14 cellular contexts compared by ENCODE assay signal in genomic region chrX:68942141-68942540, GRCh38.
DNase-seq lines count a peak whose midpoint lies in the region; ATAC-seq lines count a peak whose summit lies in the region.
"Had no signal": no experiment of that assay in that cellular context is flagged by ENCODE, and none has a peak within 500 bp of the region (broad histone marks: within the 10 kb centered on the region; RNA-seq: fewer than 3 reads in every experiment).

No MANE protein-coding gene starts in this region.

- H3K4me2 ChIP-seq in mesenchymal stem cell (ENCODE audit: low read length, poor library complexity, severe bottlenecking), result no peak overlapping the region
- H3K4me2 ChIP-seq: smooth muscle cell had no signal

- no peak overlapping the region for H2BK120ac ChIP-seq in mesenchymal stem cell (ENCODE audit: low read depth, low read length)

- H2BK12ac ChIP-seq in mesenchymal stem cell (ENCODE audit: low read length in 2 of 2), result peak overlapping the region in 1 of 2 experiments; percentile 52

- H3K9me3 ChIP-seq in mesenchymal stem cell (ENCODE audit: control insufficient read depth, low read length), result no peaks in the 10 kb centered on the region
- H3K9me3 ChIP-seq: BE2C, SJSA1 had no signal

- peaks cover 9% of the 10 kb centered on the region for H3K4me1 ChIP-seq in mesenchymal stem cell (ENCODE audit: control insufficient read depth, insufficient read depth, low read depth, low read length)
- H3K4me1 ChIP-seq: BE2C, SJSA1 had no signal

- H3K23ac ChIP-seq in mesenchymal stem cell (ENCODE audit: low read length in 2 of 2), result no peak overlapping the region

- 80% methylated on average over 6 of the region's 6 CpGs for WGBS in mesenchymal stem cell

- peak; percentile 2 for DNase-seq in AG08396 (ENCODE audit: low spot score)
- peak; percentile 48 for DNase-seq in DMS79 (lab: John Stamatoyannopoulos, UW)
- peak; percentile 1 for DNase-seq in NCI-H774 (lab: John Stamatoyannopoulos, UW)
- no peak for DNase-seq in mesenchymal stem cell
- DNase-seq in G401 (ENCODE audit: low spot score), result no peak
- DNase-seq: activated gamma-delta T cell, BE2C, NCI-H226 had no signal

- no peaks in the 10 kb centered on the region for H3K79me1 ChIP-seq in mesenchymal stem cell (replicated peaks; ENCODE audit: low read length, poor library complexity, severe bottlenecking)

- no peak overlapping the region for H4K91ac ChIP-seq in mesenchymal stem cell (ENCODE audit: low read length)

- H3K14ac ChIP-seq in mesenchymal stem cell (ENCODE audit: low read length in 2 of 2), result no peak overlapping the region

- H3K4me3 ChIP-seq in mesenchymal stem cell (ENCODE audit: insufficient read depth in 1 of 2, low read depth in 1 of 2, low read length in 2 of 2), result no peak overlapping the region
- H3K4me3 ChIP-seq: K562, SJSA1, smooth muscle cell had no signal

- no peak overlapping the region for H2BK5ac ChIP-seq in mesenchymal stem cell (ENCODE audit: low read depth, low read length, poor library complexity, severe bottlenecking)

- no peak overlapping the region for H3K9ac ChIP-seq in mesenchymal stem cell (ENCODE audit: low read length)

- H2AK5ac ChIP-seq in mesenchymal stem cell (ENCODE audit: low read length, severe bottlenecking), result no peak overlapping the region

- H3K36me3 ChIP-seq in mesenchymal stem cell (ENCODE audit: control insufficient read depth in 1 of 2, insufficient read depth in 2 of 2, low read depth in 1 of 2, low read length in 2 of 2), result no peaks in the 10 kb centered on the region
- H3K36me3 ChIP-seq: BE2C, SJSA1 had no signal

- no peak overlapping the region for H2BK15ac ChIP-seq in mesenchymal stem cell (ENCODE audit: low read depth, poor library complexity, severe bottlenecking)

- H3K27me3 ChIP-seq in mesenchymal stem cell (ENCODE audit: control insufficient read depth in 1 of 2, insufficient read depth in 1 of 2, low read length in 2 of 2), result peaks cover 0 to 34% of the 10 kb centered on the region in 2 experiments
- H3K27me3 ChIP-seq: BE2C, SJSA1 had no signal

- H4K8ac ChIP-seq in mesenchymal stem cell (ENCODE audit: low read length), result no peak overlapping the region

- peak overlapping the region; percentile 33 to 66 for H3K18ac ChIP-seq in mesenchymal stem cell (ENCODE audit: low read depth in 1 of 2, low read length in 2 of 2)

- H3K4ac ChIP-seq in mesenchymal stem cell (ENCODE audit: low read depth in 1 of 2, low read length in 2 of 2), result no peak overlapping the region

- ATAC-seq in HG03135 (IDR thresholded peaks at IDR 0.05; ENCODE audit: unreplicated experiment) (no peak), HG02852 (IDR thresholded peaks at IDR 0.05; ENCODE audit: unreplicated experiment) (no peak), GM21529 (IDR thresholded peaks at IDR 0.05; ENCODE audit: unreplicated experiment) (no peak)
- ATAC-seq: K562 had no signal

- in situ Hi-C loops in G401 (cut with HindIII; ENCODE audit: low sequenced_read_pairs), result no loop called here

- no peak overlapping the region for H3K27ac ChIP-seq in mesenchymal stem cell (ENCODE audit: low read length, poor library complexity, severe bottlenecking)
- H3K27ac ChIP-seq: SJSA1 had no signal

- peak overlapping the region; percentile 14 for H2AFZ ChIP-seq in mesenchymal stem cell (ENCODE audit: low read depth, low read length)

Comparison
In these comparisons a context has a peak if more than half of its experiments do, and no peak if none do; other contexts are left out.
1. DNase-seq: peak in AG08396 (single experiment), DMS79 (single experiment) and NCI-H774 (single experiment); none in mesenchymal stem cell (single experiment) and G401 (single experiment).